ENCODE assay signal across 14 cellular contexts in genomic region chr1:109932232-109932631, GRCh38.
"Had no signal": no experiment of that assay in that cellular context is flagged by ENCODE, and none has a peak within 500 bp of the region (broad histone marks: within the 10 kb centered on the region; RNA-seq: fewer than 3 reads in every experiment).

No MANE protein-coding gene starts in this region.

- H3K27ac Mint-ChIP-seq: activated CD4-positive, alpha-beta memory T cell treated with anti-CD3 and anti-CD28 coated beads for 36 hours; activated naive CD4-positive, alpha-beta T cell treated with anti-CD3 and anti-CD28 coated beads for 36 hours; activated naive CD8-positive, alpha-beta T cell treated with anti-CD3 and anti-CD28 coated beads, Interleukin-2, amount 50 U/mL, for 24 hours; immature natural killer cell; mesothelial cell of epicardium; stimulated activated memory B cell treated with anti-CD40 and anti-IgM and Interleukin-4, amounts not matched to agents 10 μg/mL and 1 μg/mL and 100 μg/mL, for 72 hours had no signal

- H3K36me3 ChIP-seq: ovary had no signal

- H3K9me3 Mint-ChIP-seq: neural crest cell had no signal

- H3K27me3 Mint-ChIP-seq: stimulated activated memory B cell treated with anti-CD40 and anti-IgM and Interleukin-4, amounts not matched to agents 10 μg/mL and 1 μg/mL and 100 μg/mL, for 72 hours had no signal

- ATAC-seq: activated naive CD8-positive, alpha-beta T cell treated with anti-CD3 and anti-CD28 coated beads, Interleukin-2, amount 50 U/mL, for 24 hours; stimulated activated memory B cell treated with anti-CD40 and anti-IgM and Interleukin-4, amounts not matched to agents 10 μg/mL and 1 μg/mL and 100 μg/mL, for 72 hours had no signal

- H3K4me1 Mint-ChIP-seq: stimulated activated memory B cell treated with anti-CD40 and anti-IgM and Interleukin-4, amounts not matched to agents 10 μg/mL and 1 μg/mL and 100 μg/mL, for 72 hours had no signal

- H3K27me3 ChIP-seq: ovary, tibial nerve had no signal

- H3K4me3 ChIP-seq: ovary, tibial nerve had no signal

- H3K4me3 Mint-ChIP-seq: activated CD4-positive, alpha-beta memory T cell treated with anti-CD3 and anti-CD28 coated beads for 36 hours; activated naive CD4-positive, alpha-beta T cell treated with anti-CD3 and anti-CD28 coated beads for 36 hours; activated naive CD8-positive, alpha-beta T cell treated with anti-CD3 and anti-CD28 coated beads, Interleukin-2, amount 50 U/mL, for 24 hours; immature natural killer cell; mesothelial cell of epicardium; neural crest cell; stimulated activated memory B cell treated with anti-CD40 and anti-IgM and Interleukin-4, amounts not matched to agents 10 μg/mL and 1 μg/mL and 100 μg/mL, for 72 hours had no signal

- H3K9me3 ChIP-seq: ovary had no signal

- DNase-seq: activated CD4-positive, alpha-beta memory T cell treated with anti-CD3 and anti-CD28 coated beads for 36 hours; activated naive CD4-positive, alpha-beta T cell treated with anti-CD3 and anti-CD28 coated beads for 36 hours; activated naive CD8-positive, alpha-beta T cell treated with anti-CD3 and anti-CD28 coated beads, Interleukin-2, amount 50 U/mL, for 24 hours; foreskin fibroblast; glutamatergic neuron; immature natural killer cell; ovary; stimulated activated CD4-positive, alpha-beta T cell treated with anti-CD3 and anti-CD28 coated beads, Interleukin-12 subunit alpha, Interleukin-12 subunit beta, amount 100 ng/mL, for 4 hours; SW 1271; T-helper 9 cell had no signal
